Comparison of ENCODE assay signal across 30 cellular contexts in genomic region chr1:186046437-186047233, GRCh38.
"Had no signal": no experiment of that assay in that cellular context is flagged by ENCODE, and none has a peak within 500 bp of the region (broad histone marks: within the 10 kb centered on the region; RNA-seq: fewer than 3 reads in every experiment).

No MANE protein-coding gene starts in this region.

- H3K27me3 Mint-ChIP-seq: naive B cell had no signal

- H3K27ac ChIP-seq: dorsolateral prefrontal cortex, epithelial cell of prostate, esophagus muscularis mucosa, foreskin keratinocyte, gastroesophageal sphincter, heart left ventricle, hepatocyte, neural progenitor cell, psoas muscle, sigmoid colon, stomach, thyroid gland, vagina had no signal

- H3K4me1 ChIP-seq: neural progenitor cell, psoas muscle, sigmoid colon, stomach, thyroid gland, vagina had no signal

- H3K27ac Mint-ChIP-seq: endodermal cell; immature natural killer cell; memory B cell; mesothelial cell of epicardium; naive B cell; nephron; neural progenitor cell; stimulated activated effector memory CD8-positive, alpha-beta T cell treated with anti-CD3 and anti-CD28 coated beads, Interleukin-12 subunit alpha, Interleukin-12 subunit beta, amount 100 ng/mL, for 72 hours had no signal

- H2AFZ ChIP-seq: hepatocyte, neural progenitor cell had no signal

- H3K36me3 ChIP-seq: neural progenitor cell, sigmoid colon, stomach, thyroid gland, vagina had no signal

- H3K9me3 Mint-ChIP-seq: endodermal cell, memory B cell, mesothelial cell of epicardium, nephron, neural progenitor cell had no signal

- H3K36me3 Mint-ChIP-seq: immature natural killer cell; memory B cell; naive B cell; neural progenitor cell; stimulated activated effector memory CD8-positive, alpha-beta T cell treated with anti-CD3 and anti-CD28 coated beads, Interleukin-12 subunit alpha, Interleukin-12 subunit beta, amount 100 ng/mL, for 72 hours had no signal

- H3K9me3 ChIP-seq: esophagus muscularis mucosa, gastroesophageal sphincter, heart left ventricle, mucosa of descending colon, psoas muscle, sigmoid colon, stomach, thyroid gland, vagina had no signal

- H3K4me1 Mint-ChIP-seq: immature natural killer cell; memory B cell; naive B cell; nephron; neural progenitor cell; stimulated activated effector memory CD8-positive, alpha-beta T cell treated with anti-CD3 and anti-CD28 coated beads, Interleukin-12 subunit alpha, Interleukin-12 subunit beta, amount 100 ng/mL, for 72 hours had no signal

- DNase-seq: dorsolateral prefrontal cortex; effector CD4-positive, alpha-beta T cell; endodermal cell; foreskin keratinocyte; heart left ventricle; immature natural killer cell; mucosa of descending colon; naive B cell; psoas muscle; sigmoid colon; stimulated activated CD4-positive, alpha-beta T cell treated with anti-CD3 and anti-CD28 coated beads, Interleukin-2, amount 100 ng/mL, for 24 hours; stimulated activated CD4-positive, alpha-beta T cell treated with anti-CD3 and anti-CD28 coated beads, Interleukin-4, amount 100 ng/mL, for 24 hours; stimulated activated naive CD4-positive, alpha-beta T cell treated with Interleukin-2 at 50 U/mL for 16 hours; stomach; thyroid gland; trophoblast cell had no signal

- H3K9ac ChIP-seq: neural progenitor cell had no signal

- H3K4me3 Mint-ChIP-seq: endodermal cell; immature natural killer cell; memory B cell; mesothelial cell of epicardium; naive B cell; nephron; neural progenitor cell; stimulated activated effector memory CD8-positive, alpha-beta T cell treated with anti-CD3 and anti-CD28 coated beads, Interleukin-12 subunit alpha, Interleukin-12 subunit beta, amount 100 ng/mL, for 72 hours had no signal

- ATAC-seq: foreskin keratinocyte; gastroesophageal sphincter; heart left ventricle; mucosa of descending colon; psoas muscle; right cardiac atrium; stimulated activated effector memory CD8-positive, alpha-beta T cell treated with anti-CD3 and anti-CD28 coated beads, Interleukin-12 subunit alpha, Interleukin-12 subunit beta, amount 100 ng/mL, for 72 hours had no signal

- H3K27me3 ChIP-seq: esophagus muscularis mucosa, foreskin keratinocyte, gastroesophageal sphincter, heart left ventricle, hepatocyte, neural progenitor cell, sigmoid colon, stomach, thyroid gland, vagina had no signal

- H3K79me2 ChIP-seq: hepatocyte had no signal

- H3K4me3 ChIP-seq: dorsolateral prefrontal cortex, esophagus muscularis mucosa, gastroesophageal sphincter, heart left ventricle, hepatocyte, lung, mucosa of descending colon, neural progenitor cell, psoas muscle, sigmoid colon, stomach, thyroid gland, vagina had no signal

- FAIRE-seq: colon, keratinocyte had no signal

- H3K4me2 ChIP-seq: hepatocyte, neural progenitor cell had no signal
